Comparison of ENCODE assay signal across 8 cellular contexts in the genomic region with DNA sequence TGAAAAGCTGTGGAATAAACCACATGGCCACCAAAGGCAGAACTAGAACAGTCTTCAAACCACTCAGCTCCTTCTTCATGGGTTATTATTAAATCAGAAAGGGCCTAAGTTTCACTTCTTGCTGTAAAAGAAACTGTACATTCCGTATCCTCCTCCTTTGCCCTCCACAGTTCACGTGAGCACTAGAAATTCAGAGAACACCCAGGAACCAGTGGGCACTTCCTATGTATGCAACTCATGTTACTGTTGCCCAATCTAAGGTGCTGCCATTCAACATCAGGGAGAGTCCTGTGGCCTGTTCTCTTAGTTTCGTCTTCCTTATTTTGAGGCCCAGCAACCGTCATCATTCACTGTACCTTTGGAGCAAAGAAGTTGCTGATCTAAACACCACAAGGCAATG.
DNase-seq lines count a peak whose midpoint lies in the region; ATAC-seq and FAIRE-seq lines count a peak whose summit lies in the region.
"Not testable (repeated sequence)": the region's sequence is repeated elsewhere in the genome, so short reads cannot be mapped to it uniquely, and the experiment has no call there.

No MANE protein-coding gene starts in this region.

- intact Hi-C loops in right cardiac atrium (cut with DNase I): not testable (repeated sequence)

- no CpG with 5 or more reads among the region's 4 CpGs for WGBS in right cardiac atrium

- not testable (repeated sequence) for H3K27ac ChIP-seq in right cardiac atrium (ENCODE audit: low read length)

- H3K36me3 Mint-ChIP-seq in activated CD8-positive, alpha-beta memory T cell treated with anti-CD3 and anti-CD28 coated beads, Interleukin-2, amount 10 ng/mL, durations not matched to agents 7 days and 5 days; stimulated activated memory B cell treated with anti-CD40 and anti-IgM and Interleukin-4, amounts not matched to agents 10 μg/mL and 1 μg/mL and 100 μg/mL, for 72 hours: not testable (repeated sequence)

- H3K27ac Mint-ChIP-seq in activated CD8-positive, alpha-beta memory T cell treated with anti-CD3 and anti-CD28 coated beads, Interleukin-2, amount 10 ng/mL, durations not matched to agents 7 days and 5 days; stimulated activated memory B cell treated with anti-CD40 and anti-IgM and Interleukin-4, amounts not matched to agents 10 μg/mL and 1 μg/mL and 100 μg/mL, for 72 hours: not testable (repeated sequence)

- not testable (repeated sequence) for H3K4me3 ChIP-seq in right cardiac atrium (ENCODE audit: low read length)

- peak; percentile 73 for FAIRE-seq in GM18507 (lab: Jason Lieb, UNC)

- H3K9me3 Mint-ChIP-seq in activated CD8-positive, alpha-beta memory T cell treated with anti-CD3 and anti-CD28 coated beads, Interleukin-2, amount 10 ng/mL, durations not matched to agents 7 days and 5 days (ENCODE audit: low read depth); stimulated activated memory B cell treated with anti-CD40 and anti-IgM and Interleukin-4, amounts not matched to agents 10 μg/mL and 1 μg/mL and 100 μg/mL, for 72 hours: not testable (repeated sequence)

- H3K27me3 Mint-ChIP-seq in activated CD8-positive, alpha-beta memory T cell treated with anti-CD3 and anti-CD28 coated beads, Interleukin-2, amount 10 ng/mL, durations not matched to agents 7 days and 5 days; stimulated activated memory B cell treated with anti-CD40 and anti-IgM and Interleukin-4, amounts not matched to agents 10 μg/mL and 1 μg/mL and 100 μg/mL, for 72 hours: not testable (repeated sequence)

- not testable (repeated sequence) for DNase-seq in GM18507 (ENCODE audit: extremely low spot score, insufficient read length, low read depth); activated CD8-positive, alpha-beta memory T cell treated with anti-CD3 and anti-CD28 coated beads, Interleukin-2, amount 10 ng/mL, durations not matched to agents 7 days and 5 days; right cardiac atrium

- H3K4me1 ChIP-seq in right cardiac atrium (ENCODE audit: control insufficient read depth, insufficient read depth, low read length): not testable (repeated sequence)

- H3K27me3 ChIP-seq in right cardiac atrium (ENCODE audit: control insufficient read depth, insufficient read depth): not testable (repeated sequence)

- not testable (repeated sequence) for H3K4me1 Mint-ChIP-seq in activated CD8-positive, alpha-beta memory T cell treated with anti-CD3 and anti-CD28 coated beads, Interleukin-2, amount 10 ng/mL, durations not matched to agents 7 days and 5 days; stimulated activated memory B cell treated with anti-CD40 and anti-IgM and Interleukin-4, amounts not matched to agents 10 μg/mL and 1 μg/mL and 100 μg/mL, for 72 hours

- CTCF ChIA-PET in activated CD8-positive, alpha-beta memory T cell treated with anti-CD3 and anti-CD28 coated beads, Interleukin-2, amount 10 ng/mL, durations not matched to agents 7 days and 5 days (lab: Charles Lee): not testable (repeated sequence)

- H3K4me3 Mint-ChIP-seq in activated CD8-positive, alpha-beta memory T cell treated with anti-CD3 and anti-CD28 coated beads, Interleukin-2, amount 10 ng/mL, durations not matched to agents 7 days and 5 days; stimulated activated memory B cell treated with anti-CD40 and anti-IgM and Interleukin-4, amounts not matched to agents 10 μg/mL and 1 μg/mL and 100 μg/mL, for 72 hours: not testable (repeated sequence)

- H3K9me3 ChIP-seq in right cardiac atrium (ENCODE audit: control insufficient read depth, low read length): not testable (repeated sequence)

- ATAC-seq in GM19372 (IDR thresholded peaks at IDR 0.05; ENCODE audit: low read depth, unreplicated experiment): peak; percentile 49
- ATAC-seq in GM21576 (IDR thresholded peaks at IDR 0.05; ENCODE audit: unreplicated experiment): peak; percentile 70
- ATAC-seq in HG02885 (IDR thresholded peaks at IDR 0.05; ENCODE audit: poor library complexity, unreplicated experiment): peak; percentile 60
- peak; percentile 55 for ATAC-seq in HG03196 (IDR thresholded peaks at IDR 0.05; ENCODE audit: unreplicated experiment)
- ATAC-seq in activated CD8-positive, alpha-beta memory T cell treated with anti-CD3 and anti-CD28 coated beads, Interleukin-2, amount 10 ng/mL, durations not matched to agents 7 days and 5 days: peak; percentile 30
- ATAC-seq in right cardiac atrium: peak; percentile 61 to 74
- peak; percentile 93 for ATAC-seq in stimulated activated memory B cell treated with anti-CD40 and anti-IgM and Interleukin-4, amounts not matched to agents 10 μg/mL and 1 μg/mL and 100 μg/mL, for 72 hours

Comparison
In these comparisons a context has a peak if more than half of its experiments do, and no peak if none do; other contexts are left out.
1. ATAC-seq: peak in every context shown above with its lines; median percentile 93 in stimulated activated memory B cell treated with anti-CD40 and anti-IgM and Interleukin-4, amounts not matched to agents 10 μg/mL and 1 μg/mL and 100 μg/mL, for 72 hours; 70 in GM21576; 68 in right cardiac atrium; 60 in HG02885; 55 in HG03196; 49 in GM19372; 30 in activated CD8-positive, alpha-beta memory T cell treated with anti-CD3 and anti-CD28 coated beads, Interleukin-2, amount 10 ng/mL, durations not matched to agents 7 days and 5 days.